ENCODE assay signal across 9 cellular contexts in genomic region chr7:3028071-3028766, GRCh38. TPM values are rescaled to one million over a fixed set of nuclear protein-coding genes. Genes with fewer than 3 reads are reported as not detected.
A peak's percentile ranks its signal among the peaks of the same experiment; 100 is the strongest.
DNase-seq lines count a peak whose midpoint lies in the region; ATAC-seq and TF ChIP-seq lines count a peak whose summit lies in the region.
"Had no signal": no experiment of that assay in that cellular context is flagged by ENCODE, and none has a peak within 500 bp of the region (broad histone marks: within the 10 kb centered on the region; RNA-seq: fewer than 3 reads in every experiment).

No MANE protein-coding gene starts in this region.

- H3K27ac ChIP-seq in brain microvascular endothelial cell = no peak overlapping the region
- peak overlapping the region; percentile 42 for H3K27ac ChIP-seq in naive thymus-derived CD4-positive, alpha-beta T cell (ENCODE audit: low read depth, low read length)

- peaks cover 40 to 80% (median 66%) of the 10 kb centered on the region in 7 donors for H3K4me1 Mint-ChIP-seq in naive thymus-derived CD4-positive, alpha-beta T cell
- H3K4me1 Mint-ChIP-seq in Caco-2 (ENCODE audit: low read depth, unreplicated experiment) = no peaks in the 10 kb centered on the region

- TF ChIP-seq CTCF in brain microvascular endothelial cell (IDR thresholded peaks at IDR 0.05; ENCODE audit: low read depth, low read length, missing control alignments) = peak; percentile 2
- TF ChIP-seq CTCF in Caco-2 (IDR thresholded peaks at IDR 0.05; ENCODE audit: insufficient read depth in 1 of 2, low read depth in 1 of 2, low read length in 1 of 2, severe bottlenecking in 1 of 2, unreplicated experiment in 1 of 2) = no peak

- POLR2A ChIA-PET in naive thymus-derived CD4-positive, alpha-beta T cell (lab: Charles Lee) = interaction anchor here (0.7 to 2.0 kb wide), 4 partner anchors 14 to 126 kb away, joined by 3 to 7 read pairs (median 4); no protein-coding TSS in a partner anchor
- POLR2A ChIA-PET in Caco-2 (lab: Charles Lee) = no interaction called here

- peaks cover 0 to 30% (median 8%) of the 10 kb centered on the region in 11 donors for H3K9me3 Mint-ChIP-seq in naive thymus-derived CD4-positive, alpha-beta T cell
- no peaks in the 10 kb centered on the region for H3K9me3 Mint-ChIP-seq in Caco-2 (ENCODE audit: unreplicated experiment)

- peaks cover 0 to 9% of the 10 kb centered on the region in 2 donors for H3K4me1 ChIP-seq in naive thymus-derived CD4-positive, alpha-beta T cell (ENCODE audit: control insufficient read depth in 2 of 2, insufficient read depth in 2 of 2, low read length in 2 of 2)
- no peaks in the 10 kb centered on the region for H3K4me1 ChIP-seq in Caco-2

- H3K36me3 ChIP-seq in brain microvascular endothelial cell (replicated peaks) (no peaks in the 10 kb centered on the region), Caco-2 (ENCODE audit: control insufficient read depth, insufficient read depth, low read length) (no peaks in the 10 kb centered on the region)
- H3K36me3 ChIP-seq in naive thymus-derived CD4-positive, alpha-beta T cell (ENCODE audit: control insufficient read depth in 2 of 3, insufficient read depth in 3 of 3, low read length in 3 of 3) = peaks cover 0 to 38% (median 5%) of the 10 kb centered on the region in 3 experiments

- H3K27ac Mint-ChIP-seq in naive thymus-derived CD4-positive, alpha-beta T cell = peak overlapping the region; percentile 72 to 97 (median 83)
- no peak overlapping the region for H3K27ac Mint-ChIP-seq in Caco-2 (ENCODE audit: unreplicated experiment)

- no TSS peak for BruUV-seq in Caco-2 (replicated peaks; lab: Mats Ljungman, UMichigan)

- H3K4me3 Mint-ChIP-seq in naive thymus-derived CD4-positive, alpha-beta T cell = peak overlapping the region; percentile 37 to 77 (median 70)
- H3K4me3 Mint-ChIP-seq in Caco-2 (ENCODE audit: unreplicated experiment) = no peak overlapping the region

- peak; percentile 26 for ATAC-seq in naive thymus-derived CD4-positive, alpha-beta T cell
- ATAC-seq in GM19351 (IDR thresholded peaks at IDR 0.05; ENCODE audit: unreplicated experiment) = no peak
- no peak for ATAC-seq in HG02798 (IDR thresholded peaks at IDR 0.05; ENCODE audit: poor library complexity, unreplicated experiment)
- ATAC-seq in GM19455 (IDR thresholded peaks at IDR 0.05; ENCODE audit: unreplicated experiment) = no peak

- H3K4me3 ChIP-seq in brain microvascular endothelial cell (ENCODE audit: low read depth, low read length) (peak overlapping the region; percentile 24), Caco-2 (ENCODE audit: low read depth, low read length) (no peak overlapping the region)
- no peak overlapping the region for H3K4me3 ChIP-seq in naive thymus-derived CD4-positive, alpha-beta T cell (ENCODE audit: low read length)
- H3K4me3 ChIP-seq: skin epidermis had no signal

- H3K36me3 Mint-ChIP-seq in naive thymus-derived CD4-positive, alpha-beta T cell = peaks cover 33 to 75% (median 66%) of the 10 kb centered on the region in 5 donors
- no peaks in the 10 kb centered on the region for H3K36me3 Mint-ChIP-seq in Caco-2 (ENCODE audit: insufficient read depth, unreplicated experiment)

- no peaks in the 10 kb centered on the region for H3K27me3 Mint-ChIP-seq in naive thymus-derived CD4-positive, alpha-beta T cell
- no peaks in the 10 kb centered on the region for H3K27me3 Mint-ChIP-seq in Caco-2 (ENCODE audit: insufficient read depth, unreplicated experiment)

- peaks cover 0 to 13% (median 3%) of the 10 kb centered on the region in 3 experiments for H3K9me3 ChIP-seq in naive thymus-derived CD4-positive, alpha-beta T cell (ENCODE audit: control insufficient read depth in 2 of 3, low read length in 3 of 3)
- H3K9me3 ChIP-seq in Caco-2 = no peaks in the 10 kb centered on the region; the same call in 1 of the 2 replicates

- CTCF ChIA-PET in naive thymus-derived CD4-positive, alpha-beta T cell (lab: Charles Lee) = no interaction called here
- CTCF ChIA-PET in Caco-2 (lab: Charles Lee) = no interaction called here

- intact Hi-C loops in naive thymus-derived CD4-positive, alpha-beta T cell (cut with micrococcal nuclease) = loop anchor here in 1 of 2 donors (2.0 kb wide), 1 partner anchor 17 kb away; no protein-coding TSS in a partner anchor
- intact Hi-C loops in Caco-2 (cut with micrococcal nuclease; ENCODE audit: unreplicated experiment) = no loop called here

- H3K27me3 ChIP-seq in brain microvascular endothelial cell (replicated peaks) = no peaks in the 10 kb centered on the region
- no peaks in the 10 kb centered on the region for H3K27me3 ChIP-seq in naive thymus-derived CD4-positive, alpha-beta T cell (ENCODE audit: control insufficient read depth in 2 of 2, insufficient read depth in 2 of 2, low read length in 2 of 2)
- no peaks in the 10 kb centered on the region for H3K27me3 ChIP-seq in Caco-2 (replicated peaks; ENCODE audit: control insufficient read depth, insufficient read depth, low read length)

- in situ Hi-C loops in ACHN (cut with HindIII; ENCODE audit: low pct_ligation_motif_present, low pct_unique_long_range_greater_than_20kb, low sequenced_read_pairs) (no loop called here), SK-MEL-5 (cut with HindIII; ENCODE audit: low pct_unique_long_range_greater_than_20kb, low sequenced_read_pairs) (no loop called here), brain microvascular endothelial cell (cut with HindIII; ENCODE audit: low pct_ligation_motif_present, low sequenced_read_pairs) (no loop called here)

- DNase-seq in ACHN (peak; percentile 82), SK-MEL-5 (ENCODE audit: low read depth, low spot score) (peak; percentile 26), brain microvascular endothelial cell (peak; percentile 66), Caco-2 (no peak)
- peak in 4 of 9 donors; percentile 14 to 62 (median 31) for DNase-seq in naive thymus-derived CD4-positive, alpha-beta T cell

RNA-seq across cellular contexts. Expression of gene CARD11, which starts 15.4 kb away (rescaled TPM):
- not detected in 2 replicates for total RNA-seq in SK-MEL-5 (2014; rRNA removed; shearing (Covaris generic))
- polyA plus RNA-seq in SK-MEL-5 (2015; cell fraction: cytosol; rRNA removed) = not detected in 2 replicates
- not detected in 2 replicates for polyA plus RNA-seq in SK-MEL-5 (2015; cell fraction: nucleus; rRNA removed)
- total RNA-seq in naive thymus-derived CD4-positive, alpha-beta T cell = 100 to 1,000 TPM; 112 to 136 (median 118) TPM
- polyA plus RNA-seq in naive thymus-derived CD4-positive, alpha-beta T cell = 10 to 100 TPM; 13.3 to 44.5 TPM
- 4.4 and 5.4 TPM in 2 replicates for total RNA-seq in Caco-2 (2022)

Comparison
In these comparisons a context has a peak if more than half of its experiments do, and no peak if none do; other contexts are left out.
1. DNase-seq: peak in ACHN (single experiment), SK-MEL-5 (single experiment) and brain microvascular endothelial cell (single experiment); none in Caco-2 (0 of 2).
2. RNA of gene CARD11, which starts 15.4 kb away (total RNA-seq): 112 to 136 TPM in naive thymus-derived CD4-positive, alpha-beta T cell; 4.4 to 5.4 TPM in Caco-2 and not detected in SK-MEL-5; every median in the first group is over 10 times any median in the second.